In the genomic region with DNA sequence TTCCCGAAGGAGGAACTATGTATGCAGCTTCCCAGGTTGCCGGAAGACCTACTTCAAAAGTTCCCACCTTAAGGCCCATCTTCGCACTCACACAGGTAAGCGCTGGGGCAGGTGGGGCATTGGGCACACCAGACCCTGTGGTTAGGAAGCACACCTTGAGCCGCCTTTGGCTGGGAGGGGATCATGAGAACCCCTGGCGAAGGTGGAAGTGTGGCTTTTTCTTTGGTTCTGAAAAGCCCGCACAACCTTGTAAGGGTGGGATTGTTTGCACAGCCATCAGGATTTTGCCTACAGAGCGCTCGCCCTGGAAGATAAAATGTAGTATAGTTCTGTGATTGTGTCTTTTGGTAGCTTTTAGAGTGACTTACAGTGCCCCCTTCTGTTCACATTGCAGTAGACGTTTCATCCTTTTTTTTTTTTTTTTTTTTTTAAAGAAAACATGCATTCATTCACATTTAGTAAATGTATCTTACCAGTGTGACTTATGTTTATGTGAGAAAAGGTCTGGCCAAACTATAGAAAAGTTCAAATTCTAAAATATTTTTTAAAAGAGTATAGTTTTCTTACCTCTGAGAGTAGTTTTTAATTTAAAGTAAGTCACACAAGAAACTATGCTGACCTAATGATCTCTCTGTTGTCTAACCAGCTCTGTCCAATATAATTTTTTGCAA, we compare ENCODE assay signal across 8 cellular contexts. TPM values are rescaled to one million over a fixed set of nuclear protein-coding genes. Genes with fewer than 3 reads are reported as not detected.
A peak's percentile ranks its signal among the peaks of the same experiment; 100 is the strongest.
DNase-seq lines count a peak whose midpoint lies in the region; ATAC-seq, FAIRE-seq and TF ChIP-seq lines count a peak whose summit lies in the region.

No MANE protein-coding gene starts in this region.

- peak; percentile 36; the same call in 1 of the 2 replicates for TF ChIP-seq RAD21 in HepG2 (CRISPR knock-in tag; IDR thresholded peaks at IDR 0.05)

- no peaks in the 10 kb centered on the region for H3K79me2 ChIP-seq in HepG2 (ENCODE audit: insufficient read depth, low read length)

- H3K27me3 ChIP-seq in HepG2 (ENCODE audit: control insufficient read depth in 1 of 2, insufficient read depth in 2 of 2, low read length in 2 of 2), result no peaks in the 10 kb centered on the region; a peak in 1 of 5 replicates

- POLR2A ChIA-PET in HepG2 (lab: Yijun Ruan, JAX), result interaction anchor here (1.4 kb wide), 1 partner anchor 9 kb away, joined by 6 read pairs; no protein-coding TSS in a partner anchor

- H3K9me3 ChIP-seq in HepG2 (ENCODE audit: low read length), result no peaks in the 10 kb centered on the region

- peak; percentile 12; the same call in 2 of the 3 replicates for ATAC-seq in HepG2
- no peak for ATAC-seq in GM21619 (IDR thresholded peaks at IDR 0.05; ENCODE audit: unreplicated experiment)

- peaks cover 4 to 17% of the 10 kb centered on the region in 2 experiments; a peak in 4 of 5 replicates for H3K36me3 ChIP-seq in HepG2 (replicated peaks in 1 of 2; ENCODE audit: control insufficient read depth in 1 of 2, insufficient read depth in 2 of 2, low read length in 2 of 2)

- peaks cover 23% of the 10 kb centered on the region for H3K4me1 ChIP-seq in HepG2 (ENCODE audit: insufficient read depth, low read length)

- H3K4me3 ChIP-seq in AG09309 (ENCODE audit: control insufficient read depth, low read depth, low read length) (no peak overlapping the region), HepG2 (replicated peaks in 1 of 3; ENCODE audit: insufficient read depth in 1 of 3, low read depth in 2 of 3, low read length in 3 of 3) (no peak overlapping the region)

- no TSS peak for BruUV-seq in HepG2 (replicated peaks; lab: Mats Ljungman, UMichigan)

- 72% methylated on average over 10 of the region's 10 CpGs for WGBS in HepG2 (ENCODE audit: low lambda C conversion rate)

- TF ChIP-seq CTCF in AG09309 (IDR thresholded peaks at IDR 0.05; ENCODE audit: control insufficient read depth, insufficient read depth, low read depth, low read length, missing control alignments) (peak; percentile 59), GM12872 (IDR thresholded peaks at IDR 0.05; ENCODE audit: insufficient read depth, low read depth, low read length) (peak; percentile 61), HepG2 (CRISPR knock-in tag; IDR thresholded peaks at IDR 0.05) (peak; percentile 71)

- no peak overlapping the region for H2AFZ ChIP-seq in HepG2 (ENCODE audit: low read length)

- H3K4me2 ChIP-seq in HepG2 (ENCODE audit: low read depth, low read length), result no peak overlapping the region

- peak; percentile 66 for FAIRE-seq in HepG2 (lab: Jason Lieb, UNC)

- intact Hi-C loops in HepG2 (cut with micrococcal nuclease; ENCODE audit: unreplicated experiment), result loop anchor here (1.0 kb wide), 4 partner anchors 64 to 278 kb away; no protein-coding TSS in a partner anchor

- DNase-seq in AG09309 (ENCODE audit: low read depth), result peak; percentile 27
- DNase-seq in NCI-H460 (ENCODE audit: extremely low read depth, low read depth), result peak; percentile 46
- peak; percentile 32 to 46 for DNase-seq in T47D (ENCODE audit: low read depth in 1 of 2, low spot score in 1 of 2)
- no peak for DNase-seq in HepG2 (ENCODE audit: low spot score)
- DNase-seq in stimulated activated CD8-positive, alpha-beta memory T cell treated with anti-CD3 and anti-CD28 coated beads, Interleukin-4, amount 100 ng/mL, for 48 hours, result no peak
- DNase-seq in NCI-H187 treated with DMSO at 0.1 percent for 48 hours (lab: John Stamatoyannopoulos, UW), result no peak

- no peak overlapping the region for H3K27ac ChIP-seq in HepG2 (ENCODE audit: extremely low read length, insufficient read depth, low read length)

- no peak overlapping the region for H3K9ac ChIP-seq in HepG2 (ENCODE audit: insufficient read depth, low read depth, low read length)

- in situ Hi-C loops in T47D (cut with HindIII; ENCODE audit: low pct_unique_long_range_greater_than_20kb, low sequenced_read_pairs) (no loop called here), HepG2 (cut with HindIII; ENCODE audit: extremely low pct_ligation_motif_present, low pct_unique_long_range_greater_than_20kb) (loop anchor here (5.0 kb wide), 1 partner anchor 251 kb away; no protein-coding TSS in a partner anchor)

- H4K20me1 ChIP-seq in HepG2 (ENCODE audit: insufficient read depth, low read length), result peaks cover 9% of the 10 kb centered on the region; the same call in 1 of the 2 replicates

- CTCF ChIA-PET in HepG2 (lab: Yijun Ruan, JAX; ENCODE audit: low intra/inter-chr PET ratio, low total read pairs), result interaction anchor here (0.8 to 2.5 kb wide), 5 partner anchors 20 to 278 kb away, joined by 3 to 25 read pairs (median 14); no protein-coding TSS in a partner anchor

- TF ChIP-seq EP300 in HepG2 (IDR thresholded peaks at IDR 0.05; ENCODE audit: low read depth in 2 of 2, low read length in 2 of 2), result no peak
- TF ChIP-seq EP300 in HepG2 (CRISPR knock-in tag; IDR thresholded peaks at IDR 0.05; ENCODE audit: borderline replicate concordance), result no peak

- TF ChIP-seq POLR2A in HepG2 (IDR thresholded peaks at IDR 0.05; ENCODE audit: insufficient read depth in 1 of 2, low read depth in 2 of 2, low read length in 2 of 2), result no peak

TF ChIP-seq in HepG2, 621 proteins besides CTCF, POLR2A, EP300 and RAD21 (continues in another document):
- TF ChIP-seq STAG1 (CRISPR knock-in tag; IDR thresholded peaks at IDR 0.05), result peak; percentile 73
- TF ChIP-seq, protein P1, sequence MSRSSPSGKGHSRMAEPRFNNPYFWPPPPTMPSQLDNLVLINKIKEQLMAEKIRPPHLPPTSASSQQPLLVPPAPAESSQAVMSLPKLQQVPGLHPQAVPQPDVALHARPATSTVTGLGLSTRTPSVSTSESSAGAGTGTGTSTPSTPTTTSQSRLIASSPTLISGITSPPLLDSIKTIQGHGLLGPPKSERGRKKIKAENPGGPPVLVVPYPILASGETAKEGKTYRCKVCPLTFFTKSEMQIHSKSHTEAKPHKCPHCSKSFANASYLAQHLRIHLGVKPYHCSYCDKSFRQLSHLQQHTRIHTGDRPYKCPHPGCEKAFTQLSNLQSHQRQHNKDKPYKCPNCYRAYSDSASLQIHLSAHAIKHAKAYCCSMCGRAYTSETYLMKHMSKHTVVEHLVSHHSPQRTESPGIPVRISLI (CRISPR knock-in tag; IDR thresholded peaks at IDR 0.05; ENCODE audit: borderline replicate concordance), result peak; percentile 94
- TF ChIP-seq TP53 (CRISPR knock-in tag; conservative IDR thresholded peaks at IDR 0.05), result no peak
- TF ChIP-seq SNRNP70 (IDR thresholded peaks at IDR 0.05; ENCODE audit: low read depth, low read length), result no peak

RNA-seq across cellular contexts. Expression of a gene that starts 5.3 kb away (rescaled TPM):
- 14.0 and 15.0 TPM in 2 replicates for total RNA-seq in NCI-H460 (2014; rRNA removed; shearing (Covaris generic))
- 2.9 and 4.2 TPM in 2 replicates for polyA plus RNA-seq in NCI-H460 (2014; cell fraction: nucleus; rRNA removed)
- total RNA-seq in HepG2 (2016; rRNA removed; fragmentation: Illumina TruSeq; extraction: Trizol), result 2.5 and 3.1 TPM in 2 replicates
- total RNA-seq in HepG2 (2016; cell fraction: cytosol; rRNA removed; fragmentation: Illumina TruSeq; extraction: Trizol; ENCODE audit: low read depth), result 0.53 and 0.71 TPM in 2 replicates
- total RNA-seq in HepG2 (2016; cell fraction: insoluble cytoplasmic fraction; rRNA removed; fragmentation: Illumina TruSeq; extraction: Trizol), result 2.6 and 2.9 TPM in 2 replicates
- total RNA-seq in HepG2 (2016; cell fraction: membrane; rRNA removed; fragmentation: Illumina TruSeq; extraction: Trizol), result 3.0 and 3.1 TPM in 2 replicates
- total RNA-seq in HepG2 (2016; cell fraction: nucleus; rRNA removed; fragmentation: Illumina TruSeq; extraction: Trizol), result 2.7 and 3.1 TPM in 2 replicates
- polyA plus RNA-seq in HepG2 (2011; rRNA removed), result 11.8 and 16.9 TPM in 2 replicates
- polyA plus RNA-seq in HepG2 (2011; cell fraction: cytosol; rRNA removed), result 5.0 and 9.2 TPM in 2 replicates
- polyA plus RNA-seq in HepG2 (2011; cell fraction: nucleus; rRNA removed), result 5.8 and 9.5 TPM in 2 replicates
- polyA plus RNA-seq in HepG2 (2012), result 8.7 and 11.2 TPM in 2 replicates
- polyA plus RNA-seq in HepG2 (2016; cell fraction: cytosol; fragmentation: Illumina TruSeq; extraction: Trizol; ENCODE audit: low read depth), result 0.48 and 0.57 TPM in 2 replicates
- 2.9 and 3.2 TPM in 2 replicates for polyA plus RNA-seq in HepG2 (2016; cell fraction: insoluble cytoplasmic fraction; fragmentation: Illumina TruSeq; extraction: Trizol; ENCODE audit: low read depth)
- 1.8 and 2.0 TPM in 2 replicates for polyA plus RNA-seq in HepG2 (2016; cell fraction: membrane; fragmentation: Illumina TruSeq; extraction: Trizol; ENCODE audit: low read depth)
- polyA plus RNA-seq in HepG2 (2016; cell fraction: nucleus; fragmentation: Illumina TruSeq; extraction: Trizol; ENCODE audit: insufficient read depth, low read depth), result 4.8 and 5.6 TPM in 2 replicates
- polyA minus RNA-seq in HepG2 (2011; rRNA and poly(A)+ RNA removed; ENCODE audit: low replicate concordance), result 22.9 and 78.5 TPM in 2 replicates
- 5.3 and 10.4 TPM in 2 replicates for polyA minus RNA-seq in HepG2 (2011; cell fraction: cytosol; rRNA and poly(A)+ RNA removed)
- 7.1 and 10.8 TPM in 2 replicates for polyA minus RNA-seq in HepG2 (2011; cell fraction: nucleus; rRNA and poly(A)+ RNA removed)

RNA-seq across cellular contexts. Expression of a gene that starts 31.6 kb away (rescaled TPM):
- total RNA-seq in NCI-H460 (2014; rRNA removed; shearing (Covaris generic)), result 0.14 and 0.22 TPM in 2 replicates
- 0.06 and 0.26 TPM in 2 replicates for polyA plus RNA-seq in NCI-H460 (2014; cell fraction: nucleus; rRNA removed)
- total RNA-seq in HepG2 (2016; rRNA removed; fragmentation: Illumina TruSeq; extraction: Trizol), result not detected in 2 replicates
- 0.09 TPM in 1 of 2 replicates, not detected in the other for total RNA-seq in HepG2 (2016; cell fraction: cytosol; rRNA removed; fragmentation: Illumina TruSeq; extraction: Trizol; ENCODE audit: low read depth)
- total RNA-seq in HepG2 (2016; cell fraction: insoluble cytoplasmic fraction; rRNA removed; fragmentation: Illumina TruSeq; extraction: Trizol), result not detected in 2 replicates
- 0.14 TPM in 1 of 2 replicates, not detected in the other for total RNA-seq in HepG2 (2016; cell fraction: membrane; rRNA removed; fragmentation: Illumina TruSeq; extraction: Trizol)
- total RNA-seq in HepG2 (2016; cell fraction: nucleus; rRNA removed; fragmentation: Illumina TruSeq; extraction: Trizol), result not detected in 2 replicates
- 0.04 TPM in 2 replicates for polyA plus RNA-seq in HepG2 (2011; rRNA removed)
- 0.04 and 0.12 TPM in 2 replicates for polyA plus RNA-seq in HepG2 (2011; cell fraction: cytosol; rRNA removed)
- 0.03 TPM in 1 of 2 replicates, not detected in the other for polyA plus RNA-seq in HepG2 (2011; cell fraction: nucleus; rRNA removed)
- polyA plus RNA-seq in HepG2 (2012), result 0.13 TPM in 1 of 2 replicates, not detected in the other
- not detected in 2 replicates for polyA plus RNA-seq in HepG2 (2016; cell fraction: cytosol; fragmentation: Illumina TruSeq; extraction: Trizol; ENCODE audit: low read depth)
- polyA plus RNA-seq in HepG2 (2016; cell fraction: insoluble cytoplasmic fraction; fragmentation: Illumina TruSeq; extraction: Trizol; ENCODE audit: low read depth), result not detected in 2 replicates
- polyA plus RNA-seq in HepG2 (2016; cell fraction: membrane; fragmentation: Illumina TruSeq; extraction: Trizol; ENCODE audit: low read depth), result not detected in 2 replicates
- polyA plus RNA-seq in HepG2 (2016; cell fraction: nucleus; fragmentation: Illumina TruSeq; extraction: Trizol; ENCODE audit: insufficient read depth, low read depth), result not detected in 2 replicates
- polyA minus RNA-seq in HepG2 (2011; rRNA and poly(A)+ RNA removed; ENCODE audit: low replicate concordance), result 0.16 TPM in 1 of 2 replicates, not detected in the other
- polyA minus RNA-seq in HepG2 (2011; cell fraction: cytosol; rRNA and poly(A)+ RNA removed), result not detected in 2 replicates
- polyA minus RNA-seq in HepG2 (2011; cell fraction: nucleus; rRNA and poly(A)+ RNA removed), result not detected in 2 replicates

Comparison
In these comparisons a context has a peak if more than half of its experiments do, and no peak if none do; other contexts are left out.
1. DNase-seq: peak in AG09309 (single experiment), NCI-H460 (single experiment) and T47D (2 of 2); none in HepG2 (single experiment), stimulated activated CD8-positive, alpha-beta memory T cell treated with anti-CD3 and anti-CD28 coated beads, Interleukin-4, amount 100 ng/mL, for 48 hours (single experiment) and NCI-H187 treated with DMSO at 0.1 percent for 48 hours (single experiment).
2. Peak in every context shown above with its lines, with median percentiles within 50 percentile points of each other: CTCF ChIP-seq.